In the genomic region with DNA sequence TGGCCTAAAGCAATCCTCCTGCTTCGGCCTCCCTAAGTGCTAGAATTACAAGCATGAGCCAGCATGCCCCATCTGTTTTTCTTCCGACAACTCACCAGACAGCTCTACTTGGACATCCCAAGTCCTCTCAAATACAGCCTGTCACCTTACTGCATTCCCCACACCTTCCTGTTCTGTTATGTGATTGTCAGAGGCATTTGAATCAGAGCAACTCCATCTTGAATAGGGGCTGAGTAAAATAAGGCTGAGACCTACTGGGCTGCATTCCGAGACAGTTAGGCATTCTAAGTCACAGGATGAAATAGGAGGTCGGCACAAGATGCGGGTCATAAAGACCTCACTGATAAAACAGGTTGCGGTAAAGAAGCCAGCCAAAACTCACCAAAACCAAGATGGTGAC, we compare ENCODE assay signal across 18 cellular contexts. TPM values are rescaled to one million over a fixed set of nuclear protein-coding genes. Genes with fewer than 3 reads are reported as not detected.
DNase-seq lines count a peak whose midpoint lies in the region; ATAC-seq and TF ChIP-seq lines count a peak whose summit lies in the region.
"Had no signal": no experiment of that assay in that cellular context is flagged by ENCODE, and none has a peak within 500 bp of the region (broad histone marks: within the 10 kb centered on the region; RNA-seq: fewer than 3 reads in every experiment).

No MANE protein-coding gene starts in this region.

- TF ChIP-seq CTCF in AG04450 (IDR thresholded peaks at IDR 0.05; ENCODE audit: low read depth, low read length), result no peak
- TF ChIP-seq CTCF in PC-3 (conservative IDR thresholded peaks at IDR 0.05; ENCODE audit: low read depth, low read length), result no peak
- TF ChIP-seq CTCF in osteocyte (IDR thresholded peaks at IDR 0.05), result no peak

- ATAC-seq in PC-3 (no peak), HG02642 (IDR thresholded peaks at IDR 0.05; ENCODE audit: poor library complexity, unreplicated experiment) (no peak), GM18520 (IDR thresholded peaks at IDR 0.05; ENCODE audit: unreplicated experiment) (no peak)
- ATAC-seq: GM23338, K562 had no signal

- H3K27me3 Mint-ChIP-seq in osteocyte (ENCODE audit: unreplicated experiment), result no peaks in the 10 kb centered on the region
- H3K27me3 Mint-ChIP-seq: B cell; CD4-positive, CD25-positive, alpha-beta regulatory T cell had no signal

- H3K4me1 ChIP-seq in ACC112 (ENCODE audit: control insufficient read depth, insufficient read depth, low read length, unreplicated experiment), result peaks cover 36% of the 10 kb centered on the region
- H3K4me1 ChIP-seq in PC-3 (ENCODE audit: insufficient read depth, low read length), result peaks cover 36% of the 10 kb centered on the region
- H3K4me1 ChIP-seq: Caco-2 had no signal

- peaks cover 33% of the 10 kb centered on the region for H3K4me1 Mint-ChIP-seq in osteocyte (ENCODE audit: unreplicated experiment)
- H3K4me1 Mint-ChIP-seq: B cell had no signal

- H3K27ac Mint-ChIP-seq in osteocyte (ENCODE audit: unreplicated experiment), result peak overlapping the region; percentile 7
- H3K27ac Mint-ChIP-seq: B cell, GM23338 had no signal

- intact Hi-C loops in PC-3 (cut with micrococcal nuclease), result loop anchor here (1.0 kb wide), 1 partner anchor 75 kb away; no protein-coding TSS in a partner anchor

- H3K9ac ChIP-seq in PC-3 (ENCODE audit: low read length), result peak overlapping the region; percentile 76; the same call in 1 of the 2 replicates
- H3K9ac ChIP-seq: BLaER1 treated with 17β-estradiol and CSF1 and Interleukin-3, amounts not matched to agents 10 nM and 100 nM had no signal

- H3F3A ChIP-seq in PC-3 (ENCODE audit: low read length, unreplicated experiment), result peaks cover 10% of the 10 kb centered on the region

- no peak overlapping the region for H2AFZ ChIP-seq in ACC112 (ENCODE audit: low read length, unreplicated experiment)
- no peak overlapping the region for H2AFZ ChIP-seq in PC-3 (ENCODE audit: low read length)
- H2AFZ ChIP-seq: GM23338 had no signal

- CTCF ChIA-PET in AG04450 (lab: Charles Lee), result no interaction called here
- CTCF ChIA-PET in PC-3 (lab: Charles Lee), result no interaction called here

- no TSS peak for BruUV-seq in PC-3 (replicated peaks; lab: Mats Ljungman, UMichigan)

- peaks cover 9% of the 10 kb centered on the region for H3K36me3 Mint-ChIP-seq in osteocyte (ENCODE audit: unreplicated experiment)

- H3K4me2 ChIP-seq in PC-3 (ENCODE audit: low read length), result 0 out of 2 replicates have a peak overlapping the region, but pooled peaks have one; percentile 63
- H3K4me2 ChIP-seq: BLaER1 treated with 17β-estradiol and CSF1 and Interleukin-3, amounts not matched to agents 10 nM and 100 nM; GM23338 had no signal

- H3K27me3 ChIP-seq in ACC112 (ENCODE audit: insufficient read depth, low read length), result no peaks in the 10 kb centered on the region
- H3K27me3 ChIP-seq in AG04450 (ENCODE audit: control insufficient read depth, insufficient read depth, low read length), result no peaks in the 10 kb centered on the region
- H3K27me3 ChIP-seq in PC-3 (ENCODE audit: low read length), result no peaks in the 10 kb centered on the region
- H3K27me3 ChIP-seq: BLaER1 treated with 17β-estradiol and CSF1 and Interleukin-3, amounts not matched to agents 10 nM and 100 nM had no signal

- H3K9me2 ChIP-seq in PC-3 (replicated peaks; ENCODE audit: low read length), result no peaks in the 10 kb centered on the region

- DNase-seq in AG04450 (ENCODE audit: low read depth, low spot score) (no peak), PC-3 (no peak), osteocyte (ENCODE audit: extremely low spot score, unreplicated experiment) (no peak), NAMALWA (ENCODE audit: low spot score) (no peak)
- DNase-seq: Caco-2; CD4-positive, CD25-positive, alpha-beta regulatory T cell; DMS153; DMS79; GDM1; HCEC 1CT; IMR-90 had no signal

- peaks cover 46% of the 10 kb centered on the region for H3K79me2 ChIP-seq in ACC112 (ENCODE audit: control insufficient read depth, insufficient read depth, low read length, unreplicated experiment)
- peaks cover 18% of the 10 kb centered on the region for H3K79me2 ChIP-seq in PC-3 (ENCODE audit: low read length)

- no peaks in the 10 kb centered on the region for H3K9me3 ChIP-seq in AG04450 (ENCODE audit: control insufficient read depth, insufficient read depth, low read length)
- H3K9me3 ChIP-seq in PC-3 (ENCODE audit: low read length), result no peaks in the 10 kb centered on the region
- H3K9me3 ChIP-seq: BLaER1 treated with 17β-estradiol and CSF1 and Interleukin-3, amounts not matched to agents 10 nM and 100 nM; Caco-2 had no signal

- H3K4me3 Mint-ChIP-seq in osteocyte (ENCODE audit: unreplicated experiment), result no peak overlapping the region
- H3K4me3 Mint-ChIP-seq: B cell, GM23338 had no signal

- no peaks in the 10 kb centered on the region for H4K20me1 ChIP-seq in PC-3 (ENCODE audit: low read length)

- H3K36me3 ChIP-seq in ACC112 (ENCODE audit: insufficient read depth, low read length) (no peaks in the 10 kb centered on the region; the same call in 1 of the 2 replicates), PC-3 (ENCODE audit: low read depth, low read length) (no peaks in the 10 kb centered on the region)

- H3K27ac ChIP-seq in ACC112 (ENCODE audit: low read depth, low read length), result peak overlapping the region; percentile 96
- H3K27ac ChIP-seq in AG04450 (ENCODE audit: low read depth, low read length), result peak overlapping the region; percentile 3
- peak overlapping the region; percentile 97 for H3K27ac ChIP-seq in PC-3 (ENCODE audit: low read length)
- H3K27ac ChIP-seq: BLaER1 treated with 17β-estradiol and CSF1 and Interleukin-3, amounts not matched to agents 10 nM and 100 nM had no signal

- no peaks in the 10 kb centered on the region for H3K9me3 Mint-ChIP-seq in osteocyte (ENCODE audit: unreplicated experiment)
- H3K9me3 Mint-ChIP-seq: GM23338 had no signal

- H3K4me3 ChIP-seq in ACC112 (ENCODE audit: low read depth, low read length) (no peak overlapping the region), AG04450 (ENCODE audit: low read depth, low read length) (no peak overlapping the region), PC-3 (ENCODE audit: low read length) (no peak overlapping the region)
- H3K4me3 ChIP-seq: BLaER1 treated with 17β-estradiol and CSF1 and Interleukin-3, amounts not matched to agents 10 nM and 100 nM; GM23338; K562 had no signal

- POLR2A ChIA-PET in AG04450 (lab: Yijun Ruan, JAX) (no interaction called here), PC-3 (lab: Charles Lee; ENCODE audit: unreplicated experiment) (no interaction called here)

RNA-seq across cellular contexts. Expression of gene ACVR1, which starts 17.3 kb away (rescaled TPM):
- 50.6 and 53.0 TPM in 2 replicates for polyA plus RNA-seq in AG04450 (2011; rRNA removed)
- 49.6 and 58.3 TPM in 2 replicates for polyA minus RNA-seq in AG04450 (2011; rRNA and poly(A)+ RNA removed)
- 6.7 and 9.0 TPM in 2 replicates for total RNA-seq in PC-3 (2014; rRNA removed)
- total RNA-seq in osteocyte, result 59.5 and 66.6 TPM in 2 replicates

Comparison
In these comparisons a context has a peak if more than half of its experiments do, and no peak if none do; other contexts are left out.
1. H3K27ac ChIP-seq: peak in every context shown above with its lines; median percentile 97 in PC-3; 96 in ACC112; 3 in AG04450.